35 cellular contexts compared by ENCODE assay signal in genomic region chr5:171166766-171167165, GRCh38.
DNase-seq lines count a peak whose midpoint lies in the region; ATAC-seq, FAIRE-seq and TF ChIP-seq lines count a peak whose summit lies in the region.
"Had no signal": no experiment of that assay in that cellular context is flagged by ENCODE, and none has a peak within 500 bp of the region (broad histone marks: within the 10 kb centered on the region; RNA-seq: fewer than 3 reads in every experiment).

No MANE protein-coding gene starts in this region.

- TF ChIP-seq CTCF in A549 (IDR thresholded peaks at IDR 0.05): no peak

- H3K4me1 ChIP-seq in A549: no peaks in the 10 kb centered on the region
- H3K4me1 ChIP-seq: gastroesophageal sphincter, pancreas, SJSA1, suprapubic skin, upper lobe of left lung had no signal

- CTCF ChIA-PET in A549 (lab: Yijun Ruan, JAX): interaction anchor here (1.2 kb wide), 1 partner anchor 16 kb away, joined by 3 read pairs; no protein-coding TSS in a partner anchor

- DNase-seq in A549 (ENCODE audit: low read depth in 1 of 2, low spot score in 1 of 2) (no peak), NCI-H128 (lab: John Stamatoyannopoulos, UW; ENCODE audit: unreplicated experiment) (peak; percentile 15), NCI-H524 (lab: John Stamatoyannopoulos, UW) (peak; percentile 89 to 94), activated T-cell treated with anti-CD3 and anti-CD28 coated beads for 4 hours (no peak), kidney glomerular epithelial cell (lab: John Stamatoyannopoulos, UW) (no peak)
- no peak for DNase-seq in stimulated activated CD8-positive, alpha-beta memory T cell treated with anti-CD3 and anti-CD28 coated beads, Interleukin-4, amount 100 ng/mL, for 48 hours
- DNase-seq: activated CD4-positive, alpha-beta T cell treated with anti-CD3 and anti-CD28 coated beads, Interleukin-2, amount 50 U/mL, for 4 hours; activated naive CD4-positive, alpha-beta T cell; activated naive CD8-positive, alpha-beta T cell treated with anti-CD3 and anti-CD28 coated beads, Interleukin-2, amount 50 U/mL, for 24 hours; activated T-cell treated with anti-CD3 and anti-CD28 coated beads, Interleukin-2, amount 50 U/mL, for 72 hours; Calu3; CD4-positive, CD25-positive, alpha-beta regulatory T cell; DND-41; GF-D8; hippocampal formation; mammary epithelial cell; NCI-H2081 treated with DMSO at 0.1 percent for 48 hours; NCI-H526; nephron progenitor cell; pancreas; stimulated activated naive CD4-positive, alpha-beta T cell treated with Interleukin-2 at 50 U/mL for 16 hours; upper lobe of left lung had no signal

- H3K4me3 ChIP-seq in A549: no peak overlapping the region
- H3K4me3 ChIP-seq: cardiac muscle cell, gastroesophageal sphincter, pancreas, SJSA1, skin epidermis, suprapubic skin, upper lobe of left lung had no signal

- no peak overlapping the region for H3K4me2 ChIP-seq in A549

- no peak for ATAC-seq in A549
- no peak for ATAC-seq in SK-N-SH treated with all-trans-retinoic acid at 6 μM for 48 hours
- no peak for ATAC-seq in GM18520 (IDR thresholded peaks at IDR 0.05; ENCODE audit: unreplicated experiment)
- ATAC-seq: activated CD4-positive, CD25-positive, alpha-beta regulatory T cell treated with anti-CD3 and anti-CD28 coated beads, Interleukin-2, amount 50 U/mL, for 24 hours; activated naive CD8-positive, alpha-beta T cell treated with anti-CD3 and anti-CD28 coated beads, Interleukin-2, amount 50 U/mL, for 24 hours; activated T-cell treated with anti-CD3 and anti-CD28 coated beads, Interleukin-2, amount 50 U/mL, for 72 hours; gastroesophageal sphincter; HepG2; pancreas had no signal

- H3K27ac ChIP-seq in A549: no peak overlapping the region
- H3K27ac ChIP-seq: cardiac muscle cell, gastroesophageal sphincter, pancreas, RWPE1, SJSA1, skin epidermis, suprapubic skin, upper lobe of left lung had no signal

- no peaks in the 10 kb centered on the region for H3K9me3 ChIP-seq in A549
- H3K9me3 ChIP-seq: gastroesophageal sphincter, pancreas, SJSA1, suprapubic skin, upper lobe of left lung had no signal

- no peak for TF ChIP-seq RAD21 in A549 (conservative IDR thresholded peaks at IDR 0.05 in 1 of 2, IDR thresholded peaks at IDR 0.05 in 1 of 2)

- FAIRE-seq in A549 (lab: Jason Lieb, UNC): peak; percentile 32
- FAIRE-seq: A204.1, astrocyte, HepG2, pancreas, TTC549 had no signal

- no peak for TF ChIP-seq POLR2A in A549 (IDR thresholded peaks at IDR 0.05; ENCODE audit: low read length)

- no peak for TF ChIP-seq EP300 in A549 (IDR thresholded peaks at IDR 0.05)

- POLR2A ChIA-PET in A549 (lab: Yijun Ruan, JAX): no interaction called here

TF ChIP-seq in A549, 52 proteins besides CTCF, POLR2A, EP300 and RAD21:
- TF ChIP-seq HEYL (CRISPR knock-in tag; IDR thresholded peaks at IDR 0.05) (no peak), FOXS1 (CRISPR knock-in tag; IDR thresholded peaks at IDR 0.05) (no peak), ESRRA (IDR thresholded peaks at IDR 0.05; ENCODE audit: borderline replicate concordance, low read length) (no peak), PHF8 (IDR thresholded peaks at IDR 0.05; ENCODE audit: borderline replicate concordance, low read depth) (no peak), HOXB13 (CRISPR knock-in tag; IDR thresholded peaks at IDR 0.05; ENCODE audit: low read depth) (no peak), TFCP2L1 (CRISPR knock-in tag; IDR thresholded peaks at IDR 0.05) (no peak), ELK1 (IDR thresholded peaks at IDR 0.05; ENCODE audit: low read depth, low read length) (no peak), MYC (IDR thresholded peaks at IDR 0.05; ENCODE audit: borderline replicate concordance, low read length) (no peak), ZSCAN20 (CRISPR knock-in tag; IDR thresholded peaks at IDR 0.05) (no peak), CBX8 (IDR thresholded peaks at IDR 0.05) (no peak), HMGXB4 (CRISPR knock-in tag; IDR thresholded peaks at IDR 0.05; ENCODE audit: borderline replicate concordance) (no peak), CHD2 (IDR thresholded peaks at IDR 0.05; ENCODE audit: low read length, partially characterized antibody) (no peak), HOXB5 (CRISPR knock-in tag; IDR thresholded peaks at IDR 0.05) (no peak)
TF ChIP-seq in A549: peak in this region for 0.

TF ChIP-seq in SK-N-SH treated with all-trans-retinoic acid at 6 μM for 48 hours, 23 proteins besides CTCF, POLR2A, EP300 and RAD21:
- no peak for TF ChIP-seq GLIS3 (CRISPR knock-in tag; IDR thresholded peaks at IDR 0.05)
- TF ChIP-seq PPARA (CRISPR knock-in tag; IDR thresholded peaks at IDR 0.05; ENCODE audit: borderline replicate concordance): no peak
- TF ChIP-seq ZNF565 (CRISPR knock-in tag; conservative IDR thresholded peaks at IDR 0.05; ENCODE audit: low read depth): no peak
- TF ChIP-seq TSHZ2 (CRISPR knock-in tag; IDR thresholded peaks at IDR 0.05): peak; percentile 59
- no peak for TF ChIP-seq SNAI2 (CRISPR knock-in tag; IDR thresholded peaks at IDR 0.05)
- no peak for TF ChIP-seq POU6F1 (CRISPR knock-in tag; IDR thresholded peaks at IDR 0.05; ENCODE audit: borderline replicate concordance, low read depth)
- TF ChIP-seq ISL1 (CRISPR knock-in tag; IDR thresholded peaks at IDR 0.05): 0 out of 2 replicates have a peak, but pooled peaks have one; percentile 6

Comparison
In these comparisons a context has a peak if more than half of its experiments do, and no peak if none do; other contexts are left out.
1. DNase-seq: peak in NCI-H128 (single experiment) and NCI-H524 (2 of 2); none in A549 (0 of 2), activated T-cell treated with anti-CD3 and anti-CD28 coated beads for 4 hours (single experiment), stimulated activated CD8-positive, alpha-beta memory T cell treated with anti-CD3 and anti-CD28 coated beads, Interleukin-4, amount 100 ng/mL, for 48 hours (single experiment) and kidney glomerular epithelial cell (single experiment).